In genomic region chr10:5544216-5544805, GRCh38 we compare ENCODE assay signal across 1 cellular context.
TF ChIP-seq lines count a peak whose summit lies in the region.

No MANE protein-coding gene starts in this region.

TF ChIP-seq in WTC11, 78 proteins besides CTCF, POLR2A, EP300 and RAD21 (continued from another document):
- TF ChIP-seq, protein P1, sequence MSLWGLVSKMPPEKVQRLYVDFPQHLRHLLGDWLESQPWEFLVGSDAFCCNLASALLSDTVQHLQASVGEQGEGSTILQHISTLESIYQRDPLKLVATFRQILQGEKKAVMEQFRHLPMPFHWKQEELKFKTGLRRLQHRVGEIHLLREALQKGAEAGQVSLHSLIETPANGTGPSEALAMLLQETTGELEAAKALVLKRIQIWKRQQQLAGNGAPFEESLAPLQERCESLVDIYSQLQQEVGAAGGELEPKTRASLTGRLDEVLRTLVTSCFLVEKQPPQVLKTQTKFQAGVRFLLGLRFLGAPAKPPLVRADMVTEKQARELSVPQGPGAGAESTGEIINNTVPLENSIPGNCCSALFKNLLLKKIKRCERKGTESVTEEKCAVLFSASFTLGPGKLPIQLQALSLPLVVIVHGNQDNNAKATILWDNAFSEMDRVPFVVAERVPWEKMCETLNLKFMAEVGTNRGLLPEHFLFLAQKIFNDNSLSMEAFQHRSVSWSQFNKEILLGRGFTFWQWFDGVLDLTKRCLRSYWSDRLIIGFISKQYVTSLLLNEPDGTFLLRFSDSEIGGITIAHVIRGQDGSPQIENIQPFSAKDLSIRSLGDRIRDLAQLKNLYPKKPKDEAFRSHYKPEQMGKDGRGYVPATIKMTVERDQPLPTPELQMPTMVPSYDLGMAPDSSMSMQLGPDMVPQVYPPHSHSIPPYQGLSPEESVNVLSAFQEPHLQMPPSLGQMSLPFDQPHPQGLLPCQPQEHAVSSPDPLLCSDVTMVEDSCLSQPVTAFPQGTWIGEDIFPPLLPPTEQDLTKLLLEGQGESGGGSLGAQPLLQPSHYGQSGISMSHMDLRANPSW (CRISPR knock-in tag; conservative IDR thresholded peaks at IDR 0.05; ENCODE audit: low read depth), result no peak
